1 cellular context compared by ENCODE assay signal in the genomic region with DNA sequence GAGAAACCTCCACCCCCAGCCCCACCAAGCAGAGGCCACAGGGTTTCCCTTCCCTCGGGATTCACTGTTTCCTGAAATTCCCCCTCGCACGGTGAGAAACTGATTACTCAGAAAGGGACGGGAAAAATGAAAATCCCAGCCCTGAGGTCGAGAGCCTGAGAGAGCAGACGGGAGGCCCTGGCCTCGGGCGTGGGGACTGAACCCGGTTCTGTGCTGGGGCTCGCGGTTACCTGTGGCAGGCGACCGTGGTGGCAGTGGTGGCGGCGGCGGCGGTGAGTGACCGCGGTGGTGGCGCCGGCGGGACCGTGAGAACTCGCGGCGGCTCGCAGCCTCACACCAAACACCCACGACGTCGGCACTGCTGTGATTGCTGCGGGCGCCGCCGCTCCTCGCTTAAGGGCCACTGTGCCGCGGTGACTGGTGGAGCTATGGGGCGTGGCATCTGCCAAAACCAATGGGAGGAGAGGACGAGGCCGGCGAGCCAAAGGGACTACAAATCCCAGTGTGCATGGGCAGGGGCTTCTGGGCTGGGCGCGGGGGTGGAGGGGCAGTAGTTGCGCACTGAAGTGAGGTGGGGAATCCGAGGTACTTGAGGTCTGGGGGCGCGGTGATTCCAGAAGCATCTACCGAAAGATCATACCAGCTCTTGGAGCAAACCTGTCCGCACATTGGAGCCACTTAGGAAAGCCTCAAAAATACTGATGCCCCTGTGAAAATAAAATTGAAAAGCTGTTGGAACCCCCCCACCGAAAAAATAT.
TF ChIP-seq lines count a peak whose summit lies in the region.

Gene LGMN, minus strand, starts transcription at position 369 of the 758 bp plus-strand sequence. CDS start 15,841 bp downstream, outside the sequence.

TF ChIP-seq in GM12878, 131 proteins besides CTCF, POLR2A, EP300 and RAD21 (continued from another document):
- TF ChIP-seq NFIC (IDR thresholded peaks at IDR 0.05; ENCODE audit: low read depth, low read length) (no peak), BRCA1 (IDR thresholded peaks at IDR 0.05; ENCODE audit: low read depth, low read length) (no peak), ZNF24 (IDR thresholded peaks at IDR 0.05) (no peak), ZBTB40 (IDR thresholded peaks at IDR 0.05; ENCODE audit: borderline replicate concordance) (no peak), STAT3 (IDR thresholded peaks at IDR 0.05; ENCODE audit: low read depth, low read length) (no peak), DPF2 (IDR thresholded peaks at IDR 0.05) (peak; percentile 90), SUZ12 (IDR thresholded peaks at IDR 0.05; ENCODE audit: unreplicated experiment) (no peak), CBX5 (IDR thresholded peaks at IDR 0.05; ENCODE audit: low read depth) (no peak), SKIL (IDR thresholded peaks at IDR 0.05; ENCODE audit: low read depth, poor library complexity, severe bottlenecking) (peak; percentile 21)
- TF ChIP-seq, protein P1, sequence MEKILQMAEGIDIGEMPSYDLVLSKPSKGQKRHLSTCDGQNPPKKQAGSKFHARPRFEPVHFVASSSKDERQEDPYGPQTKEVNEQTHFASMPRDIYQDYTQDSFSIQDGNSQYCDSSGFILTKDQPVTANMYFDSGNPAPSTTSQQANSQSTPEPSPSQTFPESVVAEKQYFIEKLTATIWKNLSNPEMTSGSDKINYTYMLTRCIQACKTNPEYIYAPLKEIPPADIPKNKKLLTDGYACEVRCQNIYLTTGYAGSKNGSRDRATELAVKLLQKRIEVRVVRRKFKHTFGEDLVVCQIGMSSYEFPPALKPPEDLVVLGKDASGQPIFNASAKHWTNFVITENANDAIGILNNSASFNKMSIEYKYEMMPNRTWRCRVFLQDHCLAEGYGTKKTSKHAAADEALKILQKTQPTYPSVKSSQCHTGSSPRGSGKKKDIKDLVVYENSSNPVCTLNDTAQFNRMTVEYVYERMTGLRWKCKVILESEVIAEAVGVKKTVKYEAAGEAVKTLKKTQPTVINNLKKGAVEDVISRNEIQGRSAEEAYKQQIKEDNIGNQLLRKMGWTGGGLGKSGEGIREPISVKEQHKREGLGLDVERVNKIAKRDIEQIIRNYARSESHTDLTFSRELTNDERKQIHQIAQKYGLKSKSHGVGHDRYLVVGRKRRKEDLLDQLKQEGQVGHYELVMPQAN (conservative IDR thresholded peaks at IDR 0.05), result peak; percentile 67
